ENCODE assay signal across 8 cellular contexts in genomic region chr14:90820958-90821357, GRCh38. TPM values are rescaled to one million over a fixed set of nuclear protein-coding genes. Genes with fewer than 3 reads are reported as not detected.
DNase-seq lines count a peak whose midpoint lies in the region; TF ChIP-seq lines count a peak whose summit lies in the region.

No MANE protein-coding gene starts in this region.

- H3K4me1 Mint-ChIP-seq in HFFc6 (ENCODE audit: low read depth) = no peaks in the 10 kb centered on the region
- H3K4me1 Mint-ChIP-seq in activated naive CD4-positive, alpha-beta T cell treated with anti-CD3 and anti-CD28 coated beads, Interleukin-2, amount 10 ng/mL, durations not matched to agents 7 days and 5 days = peaks cover 12% of the 10 kb centered on the region

- H3K4me3 ChIP-seq in spleen (no peak overlapping the region), prostate gland (no peak overlapping the region)

- H3K9me3 ChIP-seq in spleen (peaks cover 0 to 28% (median 25%) of the 10 kb centered on the region in 8 donors), prostate gland (no peaks in the 10 kb centered on the region)

- CTCF ChIA-PET in RWPE1 (lab: Yijun Ruan, JAX) = no interaction called here
- CTCF ChIA-PET in activated naive CD4-positive, alpha-beta T cell treated with anti-CD3 and anti-CD28 coated beads, Interleukin-2, amount 10 ng/mL, durations not matched to agents 7 days and 5 days (lab: Charles Lee) = interaction anchor here (1.1 to 1.6 kb wide), 4 partner anchors 10 to 81 kb away, joined by 3 to 7 read pairs (median 4); no protein-coding TSS in a partner anchor

- 14 to 46% (median 37%) methylated on average over 11 of the region's 11 CpGs for WGBS in spleen, 5 donors
- WGBS in prostate gland = 68% methylated on average over 11 of the region's 11 CpGs

- H3K27me3 ChIP-seq in spleen (replicated peaks in 1 of 7) (peaks cover 0 to 6% (median 0%) of the 10 kb centered on the region in 7 donors), prostate gland (replicated peaks; ENCODE audit: insufficient read depth) (no peaks in the 10 kb centered on the region)

- no peak for TF ChIP-seq CTCF in HFFc6 (IDR thresholded peaks at IDR 0.05)
- no peak for TF ChIP-seq CTCF in RWPE1 (conservative IDR thresholded peaks at IDR 0.05; ENCODE audit: low read depth)
- no peak for TF ChIP-seq CTCF in spleen (IDR thresholded peaks at IDR 0.05 in 8 of 11, conservative IDR thresholded peaks at IDR 0.05 in 3 of 11)
- TF ChIP-seq CTCF in prostate gland (IDR thresholded peaks at IDR 0.05) = no peak

- H3K27ac Mint-ChIP-seq in HFFc6 = no peak overlapping the region
- H3K27ac Mint-ChIP-seq in activated naive CD4-positive, alpha-beta T cell treated with anti-CD3 and anti-CD28 coated beads, Interleukin-2, amount 10 ng/mL, durations not matched to agents 7 days and 5 days = no peak overlapping the region

- peaks cover 10% of the 10 kb centered on the region for H3K36me3 Mint-ChIP-seq in HFFc6 (ENCODE audit: low read depth)
- H3K36me3 Mint-ChIP-seq in activated naive CD4-positive, alpha-beta T cell treated with anti-CD3 and anti-CD28 coated beads, Interleukin-2, amount 10 ng/mL, durations not matched to agents 7 days and 5 days = peaks cover 7% of the 10 kb centered on the region

- TF ChIP-seq POLR2A in spleen (IDR thresholded peaks at IDR 0.05) (no peak), prostate gland (IDR thresholded peaks at IDR 0.05) (no peak)

- POLR2A ChIA-PET in RWPE1 (lab: Yijun Ruan, JAX; ENCODE audit: low non-redundant PET) = no interaction called here

- H3K27ac ChIP-seq in RWPE1 (0 out of 2 replicates have a peak overlapping the region, but pooled peaks have one; percentile 25), spleen (no peak overlapping the region), prostate gland (no peak overlapping the region)

- H3K4me1 ChIP-seq in spleen = peaks cover 0 to 16% (median 4%) of the 10 kb centered on the region in 6 donors
- no peaks in the 10 kb centered on the region for H3K4me1 ChIP-seq in prostate gland (replicated peaks)

- peak; percentile 86 for DNase-seq in ELR (ENCODE audit: low read depth)
- peak; percentile 43 for DNase-seq in HFFc6
- DNase-seq in RWPE1 (ENCODE audit: low spot score) = peak; percentile 86
- peak; percentile 72 for DNase-seq in activated naive CD4-positive, alpha-beta T cell treated with anti-CD3 and anti-CD28 coated beads, Interleukin-2, amount 10 ng/mL, durations not matched to agents 7 days and 5 days
- DNase-seq in spleen = peak; percentile 87
- DNase-seq in prostate gland (ENCODE audit: low spot score) = no peak
- no peak for DNase-seq in NCI-H748 treated with DMSO at 0.1 percent for 48 hours (lab: John Stamatoyannopoulos, UW)
- no peak for DNase-seq in AG08395 (ENCODE audit: low spot score)

- H3K36me3 ChIP-seq in spleen (no peaks in the 10 kb centered on the region), prostate gland (no peaks in the 10 kb centered on the region)

- intact Hi-C loops in spleen (cut with DNase I; ENCODE audit: low total_unique reads) = no loop called here
- intact Hi-C loops in prostate gland (cut with DNase I) = no loop called here

- H3K9me3 Mint-ChIP-seq in HFFc6 = peaks cover 24% of the 10 kb centered on the region
- peaks cover 20% of the 10 kb centered on the region for H3K9me3 Mint-ChIP-seq in activated naive CD4-positive, alpha-beta T cell treated with anti-CD3 and anti-CD28 coated beads, Interleukin-2, amount 10 ng/mL, durations not matched to agents 7 days and 5 days

- no peak overlapping the region for H3K4me3 Mint-ChIP-seq in HFFc6
- H3K4me3 Mint-ChIP-seq in activated naive CD4-positive, alpha-beta T cell treated with anti-CD3 and anti-CD28 coated beads, Interleukin-2, amount 10 ng/mL, durations not matched to agents 7 days and 5 days = no peak overlapping the region

- H3K27me3 Mint-ChIP-seq in HFFc6 (ENCODE audit: insufficient read depth) = peaks cover 15% of the 10 kb centered on the region
- peaks cover 47% of the 10 kb centered on the region for H3K27me3 Mint-ChIP-seq in activated naive CD4-positive, alpha-beta T cell treated with anti-CD3 and anti-CD28 coated beads, Interleukin-2, amount 10 ng/mL, durations not matched to agents 7 days and 5 days

RNA-seq across cellular contexts. Expression of gene TTC7B, which starts 4.7 kb away (rescaled TPM):
- 10 to 100 TPM; 34.6 to 46.9 (median 40.9) TPM for total RNA-seq in HFFc6 (2021; fragmentation: NEBNext Ultra II Directional; extraction: Animal tissue kit (Norgen Biotek cat#: 25700))
- 10 to 100 TPM; 54.1 to 98.4 (median 64.7) TPM for total RNA-seq in spleen
- polyA plus RNA-seq in spleen = 10 to 100 TPM in 1 of 3 donors, 1 to 10 TPM in 2; 6.6 to 16.0 (median 6.7) TPM
- total RNA-seq in prostate gland = 10 to 100 TPM; 25.0 to 40.7 TPM

Comparison
In these comparisons a context has a peak if more than half of its experiments do, and no peak if none do; other contexts are left out.
1. DNase-seq: peak in ELR (single experiment), HFFc6 (single experiment), RWPE1 (single experiment), activated naive CD4-positive, alpha-beta T cell treated with anti-CD3 and anti-CD28 coated beads, Interleukin-2, amount 10 ng/mL, durations not matched to agents 7 days and 5 days (single experiment) and spleen (single experiment); none in prostate gland (single experiment), NCI-H748 treated with DMSO at 0.1 percent for 48 hours (single experiment) and AG08395 (single experiment).